Comparison of ENCODE assay signal across 1 cellular context in genomic region chr18:32160547-32160946, GRCh38.
TF ChIP-seq lines count a peak whose summit lies in the region.

No MANE protein-coding gene starts in this region.

TF ChIP-seq in HepG2, 621 proteins besides CTCF, POLR2A, EP300 and RAD21 (continued from another document):
- no peak for TF ChIP-seq AHDC1 (CRISPR knock-in tag; IDR thresholded peaks at IDR 0.05; ENCODE audit: borderline replicate concordance)
- TF ChIP-seq FOSL2 (CRISPR knock-in tag; IDR thresholded peaks at IDR 0.05), result peak; percentile 69
